Comparison of ENCODE assay signal across 8 cellular contexts in genomic region chrX:20267599-20267923, GRCh38. TPM values are rescaled to one million over a fixed set of nuclear protein-coding genes. Genes with fewer than 3 reads are reported as not detected.
DNase-seq lines count a peak whose midpoint lies in the region; ATAC-seq and TF ChIP-seq lines count a peak whose summit lies in the region.

No MANE protein-coding gene starts in this region.

- no peak for TF ChIP-seq CTCF in HFF-Myc (IDR thresholded peaks at IDR 0.05; ENCODE audit: low read depth, low read length, missing control alignments)

- ATAC-seq in activated naive CD4-positive, alpha-beta T cell treated with anti-CD3 and anti-CD28 coated beads, Interleukin-2, amount 50 U/mL, for 72 hours = no peak
- no peak for ATAC-seq in stimulated activated effector memory CD8-positive, alpha-beta T cell treated with anti-CD3 and anti-CD28 coated beads, Interleukin-12 subunit alpha, Interleukin-12 subunit beta, amount 100 ng/mL, for 72 hours
- ATAC-seq in GM21526 (IDR thresholded peaks at IDR 0.05; ENCODE audit: low FRiP score, unreplicated experiment) (no peak), HG02973 (IDR thresholded peaks at IDR 0.05; ENCODE audit: unreplicated experiment) (no peak)

- no peaks in the 10 kb centered on the region for H3K4me1 ChIP-seq in iPS-15b (ENCODE audit: control insufficient read depth, insufficient read depth, low read length)

- no peak overlapping the region for H3K9ac ChIP-seq in iPS-15b (ENCODE audit: low read depth, low read length)

- no peaks in the 10 kb centered on the region for H3K36me3 ChIP-seq in iPS-15b (ENCODE audit: control insufficient read depth, insufficient read depth, low read length)

- DNase-seq in HFF-Myc (ENCODE audit: extremely low read depth, low read depth) = no peak
- DNase-seq in activated naive CD4-positive, alpha-beta T cell treated with anti-CD3 and anti-CD28 coated beads, Interleukin-2, amount 50 U/mL, for 72 hours (ENCODE audit: low spot score in 2 of 2) = no peak
- no peak for DNase-seq in stimulated activated effector memory CD8-positive, alpha-beta T cell treated with anti-CD3 and anti-CD28 coated beads, Interleukin-12 subunit alpha, Interleukin-12 subunit beta, amount 100 ng/mL, for 72 hours (ENCODE audit: low spot score in 2 of 2)
- DNase-seq in NCI-H510A (lab: John Stamatoyannopoulos, UW) = no peak
- no peak for DNase-seq in foreskin melanocyte

- H3K4me3 ChIP-seq in HFF-Myc (replicated peaks; ENCODE audit: low read depth, low read length) (peak overlapping the region; percentile 50), iPS-15b (ENCODE audit: low read depth, low read length) (peak overlapping the region; percentile 61)

- peak overlapping the region; percentile 77 to 96 for H3K27ac Mint-ChIP-seq in activated naive CD4-positive, alpha-beta T cell treated with anti-CD3 and anti-CD28 coated beads, Interleukin-2, amount 50 U/mL, for 72 hours
- peak overlapping the region; percentile 98 for H3K27ac Mint-ChIP-seq in stimulated activated effector memory CD8-positive, alpha-beta T cell treated with anti-CD3 and anti-CD28 coated beads, Interleukin-12 subunit alpha, Interleukin-12 subunit beta, amount 100 ng/mL, for 72 hours

- peak overlapping the region; percentile 81 for H3K4me3 Mint-ChIP-seq in stimulated activated effector memory CD8-positive, alpha-beta T cell treated with anti-CD3 and anti-CD28 coated beads, Interleukin-12 subunit alpha, Interleukin-12 subunit beta, amount 100 ng/mL, for 72 hours

- peaks cover 7% of the 10 kb centered on the region in 2 donors for H3K36me3 Mint-ChIP-seq in activated naive CD4-positive, alpha-beta T cell treated with anti-CD3 and anti-CD28 coated beads, Interleukin-2, amount 50 U/mL, for 72 hours
- peaks cover 31% of the 10 kb centered on the region for H3K36me3 Mint-ChIP-seq in stimulated activated effector memory CD8-positive, alpha-beta T cell treated with anti-CD3 and anti-CD28 coated beads, Interleukin-12 subunit alpha, Interleukin-12 subunit beta, amount 100 ng/mL, for 72 hours

- H3K9me3 ChIP-seq in iPS-15b (ENCODE audit: control insufficient read depth, insufficient read depth, low read length) = no peaks in the 10 kb centered on the region

- H3K4me1 Mint-ChIP-seq in stimulated activated effector memory CD8-positive, alpha-beta T cell treated with anti-CD3 and anti-CD28 coated beads, Interleukin-12 subunit alpha, Interleukin-12 subunit beta, amount 100 ng/mL, for 72 hours = peaks cover 11% of the 10 kb centered on the region

- no peaks in the 10 kb centered on the region for H3K9me3 Mint-ChIP-seq in activated naive CD4-positive, alpha-beta T cell treated with anti-CD3 and anti-CD28 coated beads, Interleukin-2, amount 50 U/mL, for 72 hours
- no peaks in the 10 kb centered on the region for H3K9me3 Mint-ChIP-seq in stimulated activated effector memory CD8-positive, alpha-beta T cell treated with anti-CD3 and anti-CD28 coated beads, Interleukin-12 subunit alpha, Interleukin-12 subunit beta, amount 100 ng/mL, for 72 hours

- H3K27me3 ChIP-seq in iPS-15b (ENCODE audit: control insufficient read depth, insufficient read depth, low read length) = peaks cover 38% of the 10 kb centered on the region

RNA-seq across cellular contexts. Expression of gene RPS6KA3, which starts 0.9 kb away (rescaled TPM):
- 10 to 100 TPM; 41.5 to 54.3 TPM for total RNA-seq in activated naive CD4-positive, alpha-beta T cell treated with anti-CD3 and anti-CD28 coated beads, Interleukin-2, amount 50 U/mL, for 72 hours
